ENCODE assay signal across 19 cellular contexts in the genomic region with DNA sequence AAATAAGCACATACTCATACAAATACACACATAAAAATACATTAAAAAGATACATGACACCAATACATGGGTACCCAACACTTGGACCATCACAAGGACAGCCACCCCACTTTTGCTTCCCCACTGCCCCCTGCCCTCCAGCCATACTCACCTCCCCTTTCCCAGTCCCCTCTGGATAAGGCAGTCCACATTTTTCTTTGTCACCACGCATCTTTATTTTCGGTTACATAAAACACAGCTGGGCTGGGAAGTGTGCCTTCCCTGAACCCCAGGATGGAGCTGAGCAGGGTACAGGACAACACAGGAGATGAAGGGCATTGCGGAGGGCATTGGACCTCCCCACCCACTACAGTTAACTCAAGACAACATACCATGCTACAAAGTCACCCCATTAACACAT. TPM values are rescaled to one million over a fixed set of nuclear protein-coding genes. Genes with fewer than 3 reads are reported as not detected.
DNase-seq lines count a peak whose midpoint lies in the region; ATAC-seq and TF ChIP-seq lines count a peak whose summit lies in the region.
"Had no signal": no experiment of that assay in that cellular context is flagged by ENCODE, and none has a peak within 500 bp of the region (broad histone marks: within the 10 kb centered on the region; RNA-seq: fewer than 3 reads in every experiment).

No MANE protein-coding gene starts in this region.

- H2AK5ac ChIP-seq in IMR-90 (ENCODE audit: low read depth, low read length): no peak overlapping the region

- peaks cover 10% of the 10 kb centered on the region for H3K4me1 Mint-ChIP-seq in neural progenitor cell
- peaks cover 21% of the 10 kb centered on the region for H3K4me1 Mint-ChIP-seq in activated CD4-positive, alpha-beta T cell treated with anti-CD3 and anti-CD28 coated beads, Interleukin-2, amount 10 ng/mL, durations not matched to agents 7 days and 5 days

- peaks cover 4% of the 10 kb centered on the region for H3K36me3 Mint-ChIP-seq in neural progenitor cell
- H3K36me3 Mint-ChIP-seq in activated CD4-positive, alpha-beta T cell treated with anti-CD3 and anti-CD28 coated beads, Interleukin-2, amount 10 ng/mL, durations not matched to agents 7 days and 5 days (ENCODE audit: low read depth): peaks cover 1% of the 10 kb centered on the region

- no peak overlapping the region for H4K91ac ChIP-seq in IMR-90 (ENCODE audit: insufficient read depth, low read depth, low read length)

- H3K9me1 ChIP-seq in IMR-90 (ENCODE audit: insufficient read depth, low read length): peaks cover 3% of the 10 kb centered on the region; the same call in 1 of the 2 replicates

- no peak for TF ChIP-seq RAD21 in IMR-90 (IDR thresholded peaks at IDR 0.05; ENCODE audit: low read length)

- no peak for ATAC-seq in IMR-90 (ENCODE audit: low read depth)
- ATAC-seq: pancreas had no signal

- 0 out of 4 replicates have a peak, but pooled peaks cover 0 to 13% of the 10 kb centered on the region in 2 experiments for H3K79me1 ChIP-seq in IMR-90 (ENCODE audit: low read depth in 1 of 2, low read length in 2 of 2)

- no peak for TF ChIP-seq CTCF in IMR-90 (conservative IDR thresholded peaks at IDR 0.05; ENCODE audit: low read depth, low read length)
- no peak for TF ChIP-seq CTCF in fibroblast of mammary gland (conservative IDR thresholded peaks at IDR 0.05; ENCODE audit: control insufficient read depth, insufficient read depth, low read depth, low read length)
- TF ChIP-seq CTCF in neural progenitor cell (IDR thresholded peaks at IDR 0.05): no peak
- TF ChIP-seq CTCF in coronary artery (IDR thresholded peaks at IDR 0.05): no peak

- no peak overlapping the region for H3K14ac ChIP-seq in IMR-90 (replicated peaks; ENCODE audit: low read depth, low read length)

- H3K4me3 ChIP-seq in IMR-90 (ENCODE audit: insufficient read depth, low read depth, low read length) (no peak overlapping the region), fibroblast of mammary gland (ENCODE audit: control insufficient read depth, low read depth, low read length) (no peak overlapping the region), neural progenitor cell (no peak overlapping the region), coronary artery (no peak overlapping the region)
- H3K4me3 ChIP-seq: pancreas had no signal

- no peak overlapping the region for H3K4ac ChIP-seq in IMR-90 (ENCODE audit: low read depth, low read length)

- no peak overlapping the region for H3K18ac ChIP-seq in IMR-90 (ENCODE audit: low read depth, low read length)

- no peak overlapping the region for H3K27ac ChIP-seq in IMR-90 (ENCODE audit: insufficient read depth, low read length)
- no peak overlapping the region for H3K27ac ChIP-seq in neural progenitor cell
- H3K27ac ChIP-seq in coronary artery: no peak overlapping the region
- H3K27ac ChIP-seq: pancreas had no signal

- peak overlapping the region; percentile 18 for H2AK9ac ChIP-seq in IMR-90 (replicated peaks; ENCODE audit: low read depth, low read length, poor library complexity)

- H3K36me3 ChIP-seq in IMR-90 (ENCODE audit: control insufficient read depth, insufficient read depth, low read length): no peaks in the 10 kb centered on the region
- H3K36me3 ChIP-seq in neural progenitor cell: no peaks in the 10 kb centered on the region
- H3K36me3 ChIP-seq: pancreas, thoracic aorta had no signal

- H3K27me3 Mint-ChIP-seq in neural progenitor cell (ENCODE audit: insufficient read depth, low read depth): peaks cover 94% of the 10 kb centered on the region
- H3K27me3 Mint-ChIP-seq in activated CD4-positive, alpha-beta T cell treated with anti-CD3 and anti-CD28 coated beads, Interleukin-2, amount 10 ng/mL, durations not matched to agents 7 days and 5 days: peaks cover 89% of the 10 kb centered on the region

- peaks cover 20% of the 10 kb centered on the region for H3K9me3 Mint-ChIP-seq in neural progenitor cell
- no peaks in the 10 kb centered on the region for H3K9me3 Mint-ChIP-seq in activated CD4-positive, alpha-beta T cell treated with anti-CD3 and anti-CD28 coated beads, Interleukin-2, amount 10 ng/mL, durations not matched to agents 7 days and 5 days

- no peaks in the 10 kb centered on the region; the same call in 1 of the 2 replicates for H3K27me3 ChIP-seq in IMR-90 (ENCODE audit: control insufficient read depth, insufficient read depth, low read length)
- H3K27me3 ChIP-seq in neural progenitor cell: peaks cover 100% of the 10 kb centered on the region

- peak; percentile 1 for DNase-seq in ELF-1 (ENCODE audit: low read depth, low spot score)
- no peak for DNase-seq in IMR-90
- DNase-seq in fibroblast of mammary gland (ENCODE audit: low read depth): peak; percentile 43
- DNase-seq in neural progenitor cell (ENCODE audit: low spot score): no peak
- no peak for DNase-seq in hypothalamus (lab: John Stamatoyannopoulos, UW)
- DNase-seq in DMS 273 (lab: John Stamatoyannopoulos, UW; ENCODE audit: unreplicated experiment): no peak
- no peak for DNase-seq in coronary artery (ENCODE audit: low spot score)
- no peak for DNase-seq in activated CD4-positive, alpha-beta T cell treated with anti-CD3 and anti-CD28 coated beads, Interleukin-2, amount 10 ng/mL, durations not matched to agents 7 days and 5 days
- DNase-seq: AML-193; NCI-H1694; NCI-H446 treated with DMSO at 0.1 percent for 48 hours; stimulated activated CD4-positive, alpha-beta T cell treated with anti-CD3 and anti-CD28 coated beads, Interleukin-2, amount 100 ng/mL, for 48 hours had no signal

- in situ Hi-C loops in IMR-90 (cut with MboI; ENCODE audit: low sequenced_read_pairs): no loop called here

- dilution Hi-C loops in IMR-90 (cut with HindIII; ENCODE audit: low sequenced_read_pairs, unreplicated experiment): no loop called here

- no peak overlapping the region for H3K56ac ChIP-seq in IMR-90 (ENCODE audit: extremely low read depth, insufficient read depth, low read length)

- intact Hi-C loops in IMR-90 (cut with micrococcal nuclease): no loop called here

- no peak overlapping the region for H2BK20ac ChIP-seq in IMR-90 (ENCODE audit: low read depth, low read length)

- no peak for TF ChIP-seq POLR2A in IMR-90 (IDR thresholded peaks at IDR 0.05; ENCODE audit: low read depth, low read length)

- H3F3A ChIP-seq in neural progenitor cell (ENCODE audit: low read depth): no peaks in the 10 kb centered on the region

- POLR2A ChIA-PET in IMR-90 (lab: Charles Lee; ENCODE audit: unreplicated experiment): no interaction called here
- POLR2A ChIA-PET in activated CD4-positive, alpha-beta T cell treated with anti-CD3 and anti-CD28 coated beads, Interleukin-2, amount 10 ng/mL, durations not matched to agents 7 days and 5 days (lab: Charles Lee): no interaction called here

- no peak overlapping the region for H2BK5ac ChIP-seq in IMR-90 (ENCODE audit: low read depth, low read length, poor library complexity, severe bottlenecking)

- BruUV-seq in IMR-90 (replicated peaks; lab: Mats Ljungman, UMichigan): no TSS peak

- H3K4me3 Mint-ChIP-seq in neural progenitor cell: peak overlapping the region; percentile 53
- no peak overlapping the region for H3K4me3 Mint-ChIP-seq in activated CD4-positive, alpha-beta T cell treated with anti-CD3 and anti-CD28 coated beads, Interleukin-2, amount 10 ng/mL, durations not matched to agents 7 days and 5 days

- H2AFZ ChIP-seq in IMR-90 (replicated peaks; ENCODE audit: low read length, poor library complexity) (no peak overlapping the region), neural progenitor cell (replicated peaks) (no peak overlapping the region)

- H2BK120ac ChIP-seq in IMR-90 (ENCODE audit: low read depth, low read length): no peak overlapping the region

- H2BK15ac ChIP-seq in IMR-90 (ENCODE audit: low read depth, low read length): no peak overlapping the region

- H3K27ac Mint-ChIP-seq in neural progenitor cell: no peak overlapping the region
- H3K27ac Mint-ChIP-seq in activated CD4-positive, alpha-beta T cell treated with anti-CD3 and anti-CD28 coated beads, Interleukin-2, amount 10 ng/mL, durations not matched to agents 7 days and 5 days: no peak overlapping the region

- CTCF ChIA-PET in IMR-90 (lab: Yijun Ruan, JAX): no interaction called here
- CTCF ChIA-PET in activated CD4-positive, alpha-beta T cell treated with anti-CD3 and anti-CD28 coated beads, Interleukin-2, amount 10 ng/mL, durations not matched to agents 7 days and 5 days (lab: Charles Lee): interaction anchor here (0.7 to 1.5 kb wide), 2 partner anchors 26 to 41 kb away, joined by 3 to 6 read pairs; no protein-coding TSS in a partner anchor

- WGBS in IMR-90 (ENCODE audit: extremely low coverage in 2 of 2, insufficient read length in 1 of 2), 2 experiments: no CpG with 5 or more reads among the region's 3 CpGs

- no peak overlapping the region for H3K9ac ChIP-seq in IMR-90 (ENCODE audit: low read depth, low read length)
- H3K9ac ChIP-seq in neural progenitor cell: no peak overlapping the region

- no peaks in the 10 kb centered on the region for H3K9me3 ChIP-seq in IMR-90 (ENCODE audit: control insufficient read depth, insufficient read depth, low read length)
- no peaks in the 10 kb centered on the region for H3K9me3 ChIP-seq in neural progenitor cell (ENCODE audit: low read depth)
- H3K9me3 ChIP-seq: Caco-2, pancreas, thoracic aorta had no signal

- H4K20me1 ChIP-seq in IMR-90 (ENCODE audit: insufficient read depth, low read length): no peaks in the 10 kb centered on the region
- peaks cover 82% of the 10 kb centered on the region for H4K20me1 ChIP-seq in neural progenitor cell (ENCODE audit: low read depth)

- no peak overlapping the region for H3K4me2 ChIP-seq in IMR-90 (ENCODE audit: low read depth, low read length)
- no peak overlapping the region for H3K4me2 ChIP-seq in neural progenitor cell

- H4K8ac ChIP-seq in IMR-90 (ENCODE audit: low read depth in 2 of 2, low read length in 2 of 2): no peak overlapping the region; a peak in 1 of 4 replicates

- H4K5ac ChIP-seq in IMR-90 (ENCODE audit: low read depth, low read length): no peak overlapping the region

- no peaks in the 10 kb centered on the region for H3K79me2 ChIP-seq in neural progenitor cell (ENCODE audit: low read depth)

- no peak overlapping the region for H3K23ac ChIP-seq in IMR-90 (ENCODE audit: low read depth, low read length)

- H3K4me1 ChIP-seq in IMR-90 (ENCODE audit: control insufficient read depth, insufficient read depth, low read length) (peaks cover 6% of the 10 kb centered on the region; the same call in 1 of the 2 replicates), neural progenitor cell (no peaks in the 10 kb centered on the region)

RNA-seq across cellular contexts. Expression of gene HOXA3, which starts 1.1 kb away (rescaled TPM):
- 0.83 and 0.90 TPM in 2 replicates for total RNA-seq in IMR-90 (2012; rRNA removed)
- polyA plus RNA-seq in IMR-90 (2012; rRNA removed): 5.4 and 8.8 TPM in 2 replicates
- polyA plus RNA-seq in IMR-90 (2012; cell fraction: cytosol; rRNA removed): 4.3 and 8.1 TPM in 2 replicates
- 17.8 and 28.7 TPM in 2 replicates for polyA plus RNA-seq in IMR-90 (2012; cell fraction: nucleus; rRNA removed; ENCODE audit: low replicate concordance)
- total RNA-seq in neural progenitor cell (ENCODE audit: low replicate concordance): not detected in 2 replicates
- total RNA-seq in activated CD4-positive, alpha-beta T cell treated with anti-CD3 and anti-CD28 coated beads, Interleukin-2, amount 10 ng/mL, durations not matched to agents 7 days and 5 days: not detected
- total RNA-seq: T-helper 2 cell treated with Interferon-gamma antibody and Interleukin-4, amounts not matched to agents 100 ng/mL and 5 ng/mL, for 36 hours had no signal

RNA-seq across cellular contexts. Expression of gene HOXA7, which starts 2.9 kb away (rescaled TPM):
- total RNA-seq in IMR-90 (2012; rRNA removed): under 0.01 and 0.18 TPM in 2 replicates
- polyA plus RNA-seq in IMR-90 (2012; rRNA removed): 1.7 TPM in 2 replicates
- polyA plus RNA-seq in IMR-90 (2012; cell fraction: cytosol; rRNA removed): 2.0 and 2.2 TPM in 2 replicates
- 0.51 and 0.71 TPM in 2 replicates for polyA plus RNA-seq in IMR-90 (2012; cell fraction: nucleus; rRNA removed; ENCODE audit: low replicate concordance)
- total RNA-seq in neural progenitor cell (ENCODE audit: low replicate concordance): not detected in 2 replicates
- total RNA-seq in activated CD4-positive, alpha-beta T cell treated with anti-CD3 and anti-CD28 coated beads, Interleukin-2, amount 10 ng/mL, durations not matched to agents 7 days and 5 days: not detected
- total RNA-seq: cardiac septum; mucosa of gallbladder; T-helper 2 cell treated with Interferon-gamma antibody and Interleukin-4, amounts not matched to agents 100 ng/mL and 5 ng/mL, for 36 hours had no signal

RNA-seq across cellular contexts. Expression of gene HOXA6, which starts 6.0 kb away (rescaled TPM):
- 1.4 and 1.7 TPM in 2 replicates for total RNA-seq in IMR-90 (2012; rRNA removed)
- 1.8 and 2.1 TPM in 2 replicates for polyA plus RNA-seq in IMR-90 (2012; rRNA removed)
- 0.50 and 1.7 TPM in 2 replicates for polyA plus RNA-seq in IMR-90 (2012; cell fraction: cytosol; rRNA removed)
- polyA plus RNA-seq in IMR-90 (2012; cell fraction: nucleus; rRNA removed; ENCODE audit: low replicate concordance): 3.9 and 5.3 TPM in 2 replicates
- not detected in 2 replicates for total RNA-seq in neural progenitor cell (ENCODE audit: low replicate concordance)
- total RNA-seq in activated CD4-positive, alpha-beta T cell treated with anti-CD3 and anti-CD28 coated beads, Interleukin-2, amount 10 ng/mL, durations not matched to agents 7 days and 5 days: not detected
- total RNA-seq: cardiac septum; T-helper 2 cell treated with Interferon-gamma antibody and Interleukin-4, amounts not matched to agents 100 ng/mL and 5 ng/mL, for 36 hours; thoracic aorta had no signal

RNA-seq across cellular contexts. Expression of gene HOXA5, which starts 10.0 kb away (rescaled TPM):
- total RNA-seq in IMR-90 (2012; rRNA removed): 19.9 and 23.9 TPM in 2 replicates
- 28.1 and 29.4 TPM in 2 replicates for polyA plus RNA-seq in IMR-90 (2012; rRNA removed)
- polyA plus RNA-seq in IMR-90 (2012; cell fraction: cytosol; rRNA removed): 27.6 and 56.3 TPM in 2 replicates
- 34.9 and 41.0 TPM in 2 replicates for polyA plus RNA-seq in IMR-90 (2012; cell fraction: nucleus; rRNA removed; ENCODE audit: low replicate concordance)
- total RNA-seq in neural progenitor cell (ENCODE audit: low replicate concordance): not detected in 2 replicates
- not detected for total RNA-seq in activated CD4-positive, alpha-beta T cell treated with anti-CD3 and anti-CD28 coated beads, Interleukin-2, amount 10 ng/mL, durations not matched to agents 7 days and 5 days
- total RNA-seq: T-helper 2 cell treated with Interferon-gamma antibody and Interleukin-4, amounts not matched to agents 100 ng/mL and 5 ng/mL, for 36 hours had no signal

RNA-seq across cellular contexts. Expression of gene HOXA9, which starts 11.8 kb away (rescaled TPM):
- total RNA-seq in IMR-90 (2012; rRNA removed) (0.18 and 0.28 TPM in 2 replicates), neural progenitor cell (ENCODE audit: low replicate concordance) (not detected in 2 replicates)
- polyA plus RNA-seq in IMR-90 (2012; rRNA removed): 0.32 and 0.59 TPM in 2 replicates
- 0.10 and 0.26 TPM in 2 replicates for polyA plus RNA-seq in IMR-90 (2012; cell fraction: cytosol; rRNA removed)
- polyA plus RNA-seq in IMR-90 (2012; cell fraction: nucleus; rRNA removed; ENCODE audit: low replicate concordance): 0.59 and 0.63 TPM in 2 replicates
- total RNA-seq in activated CD4-positive, alpha-beta T cell treated with anti-CD3 and anti-CD28 coated beads, Interleukin-2, amount 10 ng/mL, durations not matched to agents 7 days and 5 days: not detected
- total RNA-seq: cardiac septum; fibroblast of lung; T-helper 2 cell treated with Interferon-gamma antibody and Interleukin-4, amounts not matched to agents 100 ng/mL and 5 ng/mL, for 36 hours; thoracic aorta had no signal

Comparison
In these comparisons a context has a peak if more than half of its experiments do, and no peak if none do; other contexts are left out.
1. DNase-seq: peak in ELF-1 (single experiment) and fibroblast of mammary gland (single experiment); none in IMR-90 (single experiment), neural progenitor cell (single experiment), hypothalamus (0 of 51), DMS 273 (single experiment), coronary artery (single experiment) and activated CD4-positive, alpha-beta T cell treated with anti-CD3 and anti-CD28 coated beads, Interleukin-2, amount 10 ng/mL, durations not matched to agents 7 days and 5 days (single experiment).